In genomic region chr10:79136227-79137005, GRCh38 we compare ENCODE assay signal across 9 cellular contexts.
DNase-seq lines count a peak whose midpoint lies in the region; ATAC-seq and TF ChIP-seq lines count a peak whose summit lies in the region.
"Had no signal": no experiment of that assay in that cellular context is flagged by ENCODE, and none has a peak within 500 bp of the region (broad histone marks: within the 10 kb centered on the region; RNA-seq: fewer than 3 reads in every experiment).

No MANE protein-coding gene starts in this region.

- peak overlapping the region; percentile 80 for H4K91ac ChIP-seq in mesenchymal stem cell (ENCODE audit: low read length)

- H3K27ac ChIP-seq in heart right ventricle, result peak overlapping the region; percentile 34 to 97 (median 92)
- peak overlapping the region; percentile 9 for H3K27ac ChIP-seq in mesenchymal stem cell (ENCODE audit: low read length, poor library complexity, severe bottlenecking)
- peak overlapping the region; percentile 93 to 94 for H3K27ac ChIP-seq in uterus
- peak overlapping the region in 2 of 4 donors; percentile 83 to 88 for H3K27ac ChIP-seq in tibial nerve

- ATAC-seq in heart right ventricle (no peak), left cardiac atrium (no peak)

- H3K27me3 Mint-ChIP-seq in activated naive CD8-positive, alpha-beta T cell, result no peaks in the 10 kb centered on the region

- H3K36me3 ChIP-seq in heart right ventricle (peaks cover 0 to 26% (median 12%) of the 10 kb centered on the region in 9 donors), mesenchymal stem cell (ENCODE audit: control insufficient read depth in 1 of 2, insufficient read depth in 2 of 2, low read depth in 1 of 2, low read length in 2 of 2) (peaks cover 43 to 59% of the 10 kb centered on the region in 2 experiments), uterus (no peaks in the 10 kb centered on the region), tibial nerve (peaks cover 0 to 38% (median 0%) of the 10 kb centered on the region in 3 donors)

- H3K4me1 Mint-ChIP-seq in activated naive CD8-positive, alpha-beta T cell (ENCODE audit: low read depth), result peaks cover 44% of the 10 kb centered on the region

- H3K27ac Mint-ChIP-seq in activated naive CD8-positive, alpha-beta T cell, result peak overlapping the region; percentile 91

- H2BK12ac ChIP-seq in mesenchymal stem cell (ENCODE audit: low read length in 2 of 2), result peak overlapping the region; percentile 2 to 59

- no peak overlapping the region for H3K4me2 ChIP-seq in mesenchymal stem cell (ENCODE audit: low read length, poor library complexity, severe bottlenecking)

- no peaks in the 10 kb centered on the region for H3K27me3 ChIP-seq in heart right ventricle
- no peaks in the 10 kb centered on the region for H3K27me3 ChIP-seq in mesenchymal stem cell (ENCODE audit: control insufficient read depth in 1 of 2, insufficient read depth in 1 of 2, low read length in 2 of 2)
- H3K27me3 ChIP-seq in uterus, result no peaks in the 10 kb centered on the region
- no peaks in the 10 kb centered on the region for H3K27me3 ChIP-seq in tibial nerve

- no peaks in the 10 kb centered on the region for H3K36me3 Mint-ChIP-seq in activated naive CD8-positive, alpha-beta T cell

- 29 to 51% methylated on average over 2 of the region's 2 CpGs for WGBS in heart right ventricle, 2 donors
- 76% methylated on average over 2 of the region's 2 CpGs for WGBS in mesenchymal stem cell
- 66 to 67% methylated on average over 2 of the region's 2 CpGs for WGBS in tibial nerve, 2 donors

- peak overlapping the region in 1 of 2 experiments; percentile 80 for H3K4ac ChIP-seq in mesenchymal stem cell (ENCODE audit: low read depth in 1 of 2, low read length in 2 of 2)

- TF ChIP-seq EP300 in tibial nerve (IDR thresholded peaks at IDR 0.05), result no peak

- H3K9me3 ChIP-seq in heart right ventricle (no peaks in the 10 kb centered on the region), mesenchymal stem cell (ENCODE audit: control insufficient read depth, low read length) (no peaks in the 10 kb centered on the region), uterus (no peaks in the 10 kb centered on the region), tibial nerve (no peaks in the 10 kb centered on the region)

- no peak overlapping the region for H3K14ac ChIP-seq in mesenchymal stem cell (ENCODE audit: low read length in 2 of 2)

- H3K9me3 Mint-ChIP-seq in activated naive CD8-positive, alpha-beta T cell (ENCODE audit: low read depth), result no peaks in the 10 kb centered on the region

- intact Hi-C loops in heart right ventricle (cut with DNase I), result loop anchor here in 6 of 10 donors (5.0 to 10.0 kb wide), 3 partner anchors 54 to 64 kb away; no protein-coding TSS in a partner anchor
- intact Hi-C loops in left cardiac atrium (cut with DNase I), result no loop called here
- intact Hi-C loops in uterus (cut with DNase I; ENCODE audit: low total_unique reads), result no loop called here

- peak overlapping the region; percentile 67 for H3K4me3 Mint-ChIP-seq in activated naive CD8-positive, alpha-beta T cell

- H2AK5ac ChIP-seq in mesenchymal stem cell (ENCODE audit: low read length, severe bottlenecking), result peak overlapping the region; percentile 74

- TF ChIP-seq CTCF in heart right ventricle (IDR thresholded peaks at IDR 0.05), result no peak
- TF ChIP-seq CTCF in uterus (IDR thresholded peaks at IDR 0.05), result no peak
- TF ChIP-seq CTCF in tibial nerve (IDR thresholded peaks at IDR 0.05), result no peak

- no peak overlapping the region for H2BK120ac ChIP-seq in mesenchymal stem cell (ENCODE audit: low read depth, low read length)

- no peak overlapping the region for H3K23ac ChIP-seq in mesenchymal stem cell (ENCODE audit: low read length in 2 of 2)

- H3K4me1 ChIP-seq in heart right ventricle (peaks cover 82 to 100% (median 100%) of the 10 kb centered on the region in 9 donors), mesenchymal stem cell (ENCODE audit: control insufficient read depth, insufficient read depth, low read depth, low read length) (peaks cover 68% of the 10 kb centered on the region), uterus (peaks cover 40 to 41% of the 10 kb centered on the region in 2 donors), tibial nerve (peaks cover 0 to 94% (median 45%) of the 10 kb centered on the region in 4 donors)

- H3K79me1 ChIP-seq in mesenchymal stem cell (replicated peaks; ENCODE audit: low read length, poor library complexity, severe bottlenecking), result peaks cover 19% of the 10 kb centered on the region

- H3K18ac ChIP-seq in mesenchymal stem cell (ENCODE audit: low read depth in 1 of 2, low read length in 2 of 2), result peak overlapping the region; percentile 14 to 82

- peak overlapping the region; percentile 73 for H2BK15ac ChIP-seq in mesenchymal stem cell (ENCODE audit: low read depth, poor library complexity, severe bottlenecking)

- H3K4me3 ChIP-seq in heart right ventricle (no peak overlapping the region), mesenchymal stem cell (ENCODE audit: insufficient read depth in 1 of 2, low read depth in 1 of 2, low read length in 2 of 2) (no peak overlapping the region), uterus (no peak overlapping the region), tibial nerve (no peak overlapping the region)

- H2BK5ac ChIP-seq in mesenchymal stem cell (ENCODE audit: low read depth, low read length, poor library complexity, severe bottlenecking), result no peak overlapping the region

- TF ChIP-seq POLR2A in uterus (IDR thresholded peaks at IDR 0.05) (no peak), tibial nerve (IDR thresholded peaks at IDR 0.05) (no peak)

- H3K9ac ChIP-seq in mesenchymal stem cell (ENCODE audit: low read length), result peak overlapping the region; percentile 92

- no peak for DNase-seq in heart right ventricle
- no peak for DNase-seq in left cardiac atrium
- peak; percentile 46 for DNase-seq in mesenchymal stem cell
- no peak for DNase-seq in uterus
- DNase-seq in tibial nerve (ENCODE audit: low spot score in 2 of 2), result no peak
- DNase-seq in cerebellum (ENCODE audit: low spot score), result no peak
- DNase-seq in occipital lobe (lab: John Stamatoyannopoulos, UW), result no peak
- DNase-seq: aorta had no signal

- H2AFZ ChIP-seq in mesenchymal stem cell (ENCODE audit: low read depth, low read length), result no peak overlapping the region

- H4K8ac ChIP-seq in mesenchymal stem cell (ENCODE audit: low read length), result peak overlapping the region; percentile 2

Comparison
In these comparisons a context has a peak if more than half of its experiments do, and no peak if none do; other contexts are left out.
1. intact Hi-C loops: an anchor here in heart right ventricle (5.0 to 10.0 kb wide); none called in left cardiac atrium and uterus.